Comparison of ENCODE assay signal across 8 cellular contexts in the genomic region with DNA sequence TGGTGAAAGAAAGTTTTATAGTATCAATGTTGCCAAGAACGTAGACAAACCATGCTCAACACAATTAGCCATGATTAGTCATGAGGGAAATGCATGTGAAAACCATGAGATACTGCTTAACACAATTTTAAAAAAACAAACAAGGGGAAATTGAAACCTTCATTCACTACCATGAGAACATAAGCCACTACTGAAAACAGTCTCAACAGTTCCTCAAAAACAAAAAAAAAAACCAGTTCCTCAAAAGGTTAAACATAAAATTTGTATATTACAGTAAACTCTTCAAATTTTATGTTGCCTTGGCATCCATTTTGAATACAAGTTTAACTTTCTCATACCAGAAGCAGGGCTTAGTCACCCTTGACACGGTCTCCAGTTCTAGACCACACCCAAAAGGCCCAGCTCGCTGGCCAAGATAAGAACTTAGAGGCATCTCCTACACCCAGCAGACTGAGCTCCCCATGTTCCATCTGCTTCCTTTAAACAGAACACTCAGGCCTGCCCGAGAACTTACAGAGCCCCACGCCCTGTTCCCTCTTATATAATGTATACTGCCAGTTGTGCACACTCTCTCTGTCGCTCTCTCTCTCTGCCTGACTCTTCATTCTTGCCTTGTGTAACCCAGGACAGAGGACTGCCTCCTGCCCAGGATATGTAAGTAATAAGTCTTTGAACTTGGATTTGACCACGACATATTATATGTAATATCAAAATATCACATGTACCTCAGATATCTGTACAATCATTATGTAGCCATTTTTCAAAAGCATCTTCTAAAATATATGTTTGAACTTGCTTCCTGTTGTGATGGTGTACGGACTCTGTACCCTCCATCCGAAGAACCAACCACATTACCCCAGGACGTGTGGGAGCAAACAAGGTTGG.
A peak's percentile ranks its signal among the peaks of the same experiment; 100 is the strongest.
DNase-seq lines count a peak whose midpoint lies in the region; ATAC-seq and TF ChIP-seq lines count a peak whose summit lies in the region.

No MANE protein-coding gene starts in this region.

- H3K9me3 ChIP-seq in SJSA1 (replicated peaks): no peaks in the 10 kb centered on the region
- H3K9me3 ChIP-seq in body of pancreas: no peaks in the 10 kb centered on the region
- H3K9me3 ChIP-seq in liver (ENCODE audit: control insufficient read depth in 4 of 4, low read length in 3 of 4): no peaks in the 10 kb centered on the region
- H3K9me3 ChIP-seq in subcutaneous abdominal adipose tissue (ENCODE audit: control insufficient read depth in 5 of 5, low read length in 5 of 5): no peaks in the 10 kb centered on the region

- 79 to 83% methylated on average over 10 of the region's 10 CpGs for WGBS in body of pancreas, 2 donors
- 56% methylated on average over 10 of the region's 10 CpGs for WGBS in liver

- H3K4me3 ChIP-seq in SJSA1 (no peak overlapping the region), body of pancreas (no peak overlapping the region), liver (ENCODE audit: low read depth in 1 of 3, low read length in 3 of 3) (no peak overlapping the region), subcutaneous abdominal adipose tissue (ENCODE audit: low read depth in 1 of 5, low read length in 5 of 5) (no peak overlapping the region)

- intact Hi-C loops in body of pancreas (cut with DNase I): no loop called here

- TF ChIP-seq RAD21 in liver (IDR thresholded peaks at IDR 0.05): no peak

- H3K9ac ChIP-seq in liver (ENCODE audit: low read depth in 1 of 2, low read length in 2 of 2) (no peak overlapping the region), subcutaneous abdominal adipose tissue (ENCODE audit: low read length in 5 of 5) (no peak overlapping the region)

- H3K4me1 ChIP-seq in SJSA1 (replicated peaks) (peaks cover 42% of the 10 kb centered on the region), body of pancreas (peaks cover 40% of the 10 kb centered on the region), liver (ENCODE audit: control insufficient read depth in 4 of 4, insufficient read depth in 4 of 4, low read length in 3 of 4) (peaks cover 12 to 47% (median 37%) of the 10 kb centered on the region in 4 donors), subcutaneous abdominal adipose tissue (ENCODE audit: control insufficient read depth in 5 of 5, insufficient read depth in 5 of 5, low read length in 5 of 5) (peaks cover 14 to 58% (median 47%) of the 10 kb centered on the region in 5 donors)

- TF ChIP-seq POLR2A in body of pancreas (IDR thresholded peaks at IDR 0.05): peak in 1 of 3 donors; percentile 6

- peak overlapping the region; percentile 98 for H3K27ac ChIP-seq in SJSA1
- H3K27ac ChIP-seq in body of pancreas: peak overlapping the region in 3 of 4 donors; percentile 8 to 54 (median 20)
- H3K27ac ChIP-seq in liver (ENCODE audit: low read depth in 1 of 2, low read length in 2 of 2): peak overlapping the region in 1 of 2 donors; percentile 25
- peak overlapping the region; percentile 75 for H3K27ac ChIP-seq in subcutaneous abdominal adipose tissue (ENCODE audit: low read depth, low read length)

- H3K36me3 ChIP-seq in SJSA1 (peaks cover 31% of the 10 kb centered on the region), body of pancreas (replicated peaks in 1 of 2; ENCODE audit: insufficient read depth in 1 of 2, low read depth in 2 of 2) (no peaks in the 10 kb centered on the region), liver (ENCODE audit: control insufficient read depth in 4 of 4, insufficient read depth in 3 of 4, low read depth in 1 of 4, low read length in 3 of 4) (no peaks in the 10 kb centered on the region), subcutaneous abdominal adipose tissue (ENCODE audit: control insufficient read depth in 5 of 5, insufficient read depth in 5 of 5, low read length in 5 of 5) (peaks cover 0 to 2% (median 0%) of the 10 kb centered on the region in 5 donors)

- TF ChIP-seq CTCF in body of pancreas (IDR thresholded peaks at IDR 0.05) (no peak), liver (IDR thresholded peaks at IDR 0.05; ENCODE audit: low read depth, low read length, missing input control) (no peak)

- no peaks in the 10 kb centered on the region for H3K27me3 ChIP-seq in SJSA1 (replicated peaks)
- no peaks in the 10 kb centered on the region for H3K27me3 ChIP-seq in body of pancreas
- H3K27me3 ChIP-seq in liver (ENCODE audit: control insufficient read depth in 4 of 4, insufficient read depth in 4 of 4, low read length in 3 of 4): no peaks in the 10 kb centered on the region
- no peaks in the 10 kb centered on the region for H3K27me3 ChIP-seq in subcutaneous abdominal adipose tissue (ENCODE audit: control insufficient read depth in 5 of 5, insufficient read depth in 4 of 5, low read length in 5 of 5)

- peak; percentile 59 for DNase-seq in activated CD8-positive, alpha-beta memory T cell treated with anti-CD3 and anti-CD28 coated beads for 24 hours
- DNase-seq in activated CD8-positive, alpha-beta memory T cell treated with anti-CD3 and anti-CD28 coated beads, Interleukin-2, amount 50 U/mL, for 4 hours: no peak
- DNase-seq in SJSA1 (ENCODE audit: low read depth in 1 of 2, low spot score in 2 of 2) (peak; percentile 92 to 95), body of pancreas (peak in 1 of 4 donors; percentile 57), GM19240 (ENCODE audit: insufficient read length, low spot score) (no peak)

- peak; percentile 44 for ATAC-seq in HG03097 (IDR thresholded peaks at IDR 0.05; ENCODE audit: low FRiP score, unreplicated experiment)
- no peak for ATAC-seq in body of pancreas

TF ChIP-seq in liver, 16 proteins besides CTCF, POLR2A, EP300 and RAD21:
- peak; percentile 28 for TF ChIP-seq YY1 (IDR thresholded peaks at IDR 0.05)
- TF ChIP-seq JUND (IDR thresholded peaks at IDR 0.05): no peak

Comparison
In these comparisons a context has a peak if more than half of its experiments do, and no peak if none do; other contexts are left out.
1. DNase-seq: peak in activated CD8-positive, alpha-beta memory T cell treated with anti-CD3 and anti-CD28 coated beads for 24 hours (single experiment) and SJSA1 (2 of 2); none in activated CD8-positive, alpha-beta memory T cell treated with anti-CD3 and anti-CD28 coated beads, Interleukin-2, amount 50 U/mL, for 4 hours (single experiment) and GM19240 (single experiment).